In the genomic region with DNA sequence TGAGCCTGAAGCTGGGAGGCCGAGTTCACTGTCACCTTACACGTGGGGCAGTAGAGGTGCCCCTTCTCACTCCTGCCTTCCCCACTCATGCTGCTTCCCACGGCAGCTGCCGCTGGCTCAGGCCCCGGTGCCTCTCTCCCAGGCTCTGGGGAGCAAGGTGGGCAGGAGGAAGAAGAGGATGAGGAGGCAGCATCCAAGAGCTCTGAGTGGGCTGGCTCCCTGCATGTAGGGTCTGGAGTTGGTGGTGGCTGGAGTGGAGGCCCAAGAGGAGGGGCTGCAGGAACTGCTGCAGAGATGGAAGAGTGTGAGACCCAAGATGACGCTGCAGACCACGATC, we compare ENCODE assay signal across 19 cellular contexts.
"Had no signal": no experiment of that assay in that cellular context is flagged by ENCODE, and none has a peak within 500 bp of the region (broad histone marks: within the 10 kb centered on the region; RNA-seq: fewer than 3 reads in every experiment).

No MANE protein-coding gene starts in this region.

- H3K27ac Mint-ChIP-seq: activated CD4-positive, alpha-beta T cell treated with anti-CD3 and anti-CD28 coated beads, Interleukin-2, amount 10 ng/mL, durations not matched to agents 24 days and 14 days; activated CD8-positive, alpha-beta T cell treated with anti-CD3 and anti-CD28 coated beads for 36 hours; activated naive CD8-positive, alpha-beta T cell treated with anti-CD3 and anti-CD28 coated beads, Interleukin-2, amount 10 ng/mL, durations not matched to agents 7 days and 5 days; activated T-helper 2 cell treated with anti-CD3 and anti-CD28 coated beads, Interferon-gamma antibody, Interleukin-2, Interleukin-4, amounts not matched to agents 10 μg/mL and 5 μg/mL and 100 μg/mL, durations not matched to agents 14 hours and 24 hours and 36 hours; endodermal cell; stimulated activated naive B cell treated with anti-CD40 and anti-IgM and Interleukin-4, amounts not matched to agents 10 μg/mL and 1 μg/mL and 100 μg/mL, for 72 hours had no signal

- H3K9me3 Mint-ChIP-seq: activated CD4-positive, alpha-beta T cell treated with anti-CD3 and anti-CD28 coated beads, Interleukin-2, amount 10 ng/mL, durations not matched to agents 24 days and 14 days; activated CD8-positive, alpha-beta T cell treated with anti-CD3 and anti-CD28 coated beads for 36 hours; activated naive CD8-positive, alpha-beta T cell treated with anti-CD3 and anti-CD28 coated beads, Interleukin-2, amount 10 ng/mL, durations not matched to agents 7 days and 5 days; activated T-helper 2 cell treated with anti-CD3 and anti-CD28 coated beads, Interferon-gamma antibody, Interleukin-2, Interleukin-4, amounts not matched to agents 10 μg/mL and 5 μg/mL and 100 μg/mL, durations not matched to agents 14 hours and 24 hours and 36 hours; endodermal cell; stimulated activated naive B cell treated with anti-CD40 and anti-IgM and Interleukin-4, amounts not matched to agents 10 μg/mL and 1 μg/mL and 100 μg/mL, for 72 hours had no signal

- H3K4me3 Mint-ChIP-seq: activated CD4-positive, alpha-beta T cell treated with anti-CD3 and anti-CD28 coated beads, Interleukin-2, amount 10 ng/mL, durations not matched to agents 24 days and 14 days; activated CD8-positive, alpha-beta T cell treated with anti-CD3 and anti-CD28 coated beads for 36 hours; activated naive CD8-positive, alpha-beta T cell treated with anti-CD3 and anti-CD28 coated beads, Interleukin-2, amount 10 ng/mL, durations not matched to agents 7 days and 5 days; endodermal cell; stimulated activated naive B cell treated with anti-CD40 and anti-IgM and Interleukin-4, amounts not matched to agents 10 μg/mL and 1 μg/mL and 100 μg/mL, for 72 hours had no signal

- H3K27ac ChIP-seq: dorsolateral prefrontal cortex, epithelial cell of prostate, left lung, parathyroid adenoma, upper lobe of right lung had no signal

- H3K27me3 Mint-ChIP-seq: activated CD4-positive, alpha-beta T cell treated with anti-CD3 and anti-CD28 coated beads, Interleukin-2, amount 10 ng/mL, durations not matched to agents 24 days and 14 days; activated naive CD8-positive, alpha-beta T cell treated with anti-CD3 and anti-CD28 coated beads, Interleukin-2, amount 10 ng/mL, durations not matched to agents 7 days and 5 days had no signal

- H2AFZ ChIP-seq: parathyroid adenoma had no signal

- H3K9ac ChIP-seq: parathyroid adenoma had no signal

- DNase-seq: activated CD4-positive, alpha-beta T cell treated with anti-CD3 and anti-CD28 coated beads, Interleukin-2, amount 10 ng/mL, durations not matched to agents 24 days and 14 days; activated CD8-positive, alpha-beta T cell treated with anti-CD3 and anti-CD28 coated beads for 36 hours; activated naive CD4-positive, alpha-beta T cell treated with Interleukin-2 at 50 U/mL for 16 hours; activated naive CD8-positive, alpha-beta T cell treated with anti-CD3 and anti-CD28 coated beads, Interleukin-2, amount 10 ng/mL, durations not matched to agents 7 days and 5 days; activated T-cell treated with anti-CD3 and anti-CD28 coated beads, Interleukin-2, amount 50 U/mL, for 1 hour; amygdala; dorsolateral prefrontal cortex; foreskin melanocyte; left lung; midbrain; stimulated activated CD4-positive, alpha-beta T cell treated with anti-CD3 and anti-CD28 coated beads, Interleukin-4, amount 100 ng/mL, for 4 hours; stimulated activated naive B cell treated with anti-CD40 and anti-IgM and Interleukin-4, amounts not matched to agents 10 μg/mL and 1 μg/mL and 100 μg/mL, for 72 hours; upper lobe of right lung had no signal

- H3K9me3 ChIP-seq: left lung, upper lobe of right lung had no signal

- ATAC-seq: activated CD8-positive, alpha-beta T cell treated with anti-CD3 and anti-CD28 coated beads for 36 hours; left lung; sciatic nerve; stimulated activated naive B cell treated with anti-CD40 and anti-IgM and Interleukin-4, amounts not matched to agents 10 μg/mL and 1 μg/mL and 100 μg/mL, for 72 hours; upper lobe of right lung had no signal

- H3K27me3 ChIP-seq: dorsolateral prefrontal cortex, left lung, upper lobe of right lung had no signal

- FAIRE-seq: keratinocyte had no signal

- H3K4me3 ChIP-seq: dorsolateral prefrontal cortex, left lung, upper lobe of right lung had no signal

- H3K79me2 ChIP-seq: parathyroid adenoma had no signal

- H3K4me1 ChIP-seq: parathyroid adenoma had no signal
